Comparison of ENCODE assay signal across 8 cellular contexts in genomic region chr14:87049886-87050820, GRCh38.
DNase-seq lines count a peak whose midpoint lies in the region; ATAC-seq and TF ChIP-seq lines count a peak whose summit lies in the region.

No MANE protein-coding gene starts in this region.

- no peaks in the 10 kb centered on the region for H3K9me3 ChIP-seq in ovary

- H3K36me3 ChIP-seq in ovary = no peaks in the 10 kb centered on the region

- POLR2A ChIA-PET in WTC11 (lab: Charles Lee) = no interaction called here

- no peak overlapping the region for H3K27ac Mint-ChIP-seq in WTC11
- no peak overlapping the region for H3K27ac Mint-ChIP-seq in nephron

- ATAC-seq in WTC11 = peak; percentile 98
- ATAC-seq in GM18511 (IDR thresholded peaks at IDR 0.05; ENCODE audit: unreplicated experiment) = no peak

- intact Hi-C loops in ovary (cut with DNase I) = no loop called here

- no peak overlapping the region for H3K4me3 Mint-ChIP-seq in WTC11
- H3K4me3 Mint-ChIP-seq in nephron = no peak overlapping the region

- no peak overlapping the region for H3K4me3 ChIP-seq in LNCaP clone FGC (ENCODE audit: low read depth, low read length)
- H3K4me3 ChIP-seq in ovary = no peak overlapping the region

- DNase-seq in NCI-H2107 treated with DMSO at 0.1 percent for 48 hours (lab: John Stamatoyannopoulos, UW; ENCODE audit: unreplicated experiment) (peak; percentile 65), NCI-H2107 (lab: John Stamatoyannopoulos, UW) (no peak), LNCaP clone FGC (ENCODE audit: low read depth) (peak; percentile 21), WTC11 (ENCODE audit: low spot score) (peak; percentile 62), ovary (no peak), activated gamma-delta T cell (lab: John Stamatoyannopoulos, UW) (no peak)

- H3K4me1 Mint-ChIP-seq in WTC11 (peaks cover 15% of the 10 kb centered on the region), nephron (peaks cover 15% of the 10 kb centered on the region)

- TF ChIP-seq POLR2A in ovary (IDR thresholded peaks at IDR 0.05) = no peak

- 64 to 74% (median 74%) methylated on average over 2 of the region's 2 CpGs for WGBS in ovary, 3 donors

- no peaks in the 10 kb centered on the region for H3K27me3 ChIP-seq in ovary

- TF ChIP-seq EP300 in ovary (IDR thresholded peaks at IDR 0.05) = no peak

- peak; percentile 51 for TF ChIP-seq CTCF in LNCaP clone FGC (IDR thresholded peaks at IDR 0.05; ENCODE audit: control insufficient read depth, extremely low read depth, insufficient read depth)
- TF ChIP-seq CTCF in WTC11 (IDR thresholded peaks at IDR 0.05) = peak; percentile 70
- TF ChIP-seq CTCF in nephron (IDR thresholded peaks at IDR 0.05; ENCODE audit: unreplicated experiment in 3 of 3) = peak in 2 of 3 experiments; percentile 17 to 51
- TF ChIP-seq CTCF in ovary (IDR thresholded peaks at IDR 0.05) = no peak

- CTCF ChIA-PET in WTC11 (lab: Charles Lee) = interaction anchor here (0.6 to 3.1 kb wide), 12 partner anchors 8 to 338 kb away, joined by 3 to 15 read pairs (median 4); no protein-coding TSS in a partner anchor

- H3K27ac ChIP-seq in ovary = no peak overlapping the region

- no peaks in the 10 kb centered on the region for H3K9me3 Mint-ChIP-seq in WTC11
- no peaks in the 10 kb centered on the region for H3K9me3 Mint-ChIP-seq in nephron

- no peaks in the 10 kb centered on the region for H3K27me3 Mint-ChIP-seq in WTC11 (ENCODE audit: low read depth)
- peaks cover 4% of the 10 kb centered on the region for H3K27me3 Mint-ChIP-seq in nephron (ENCODE audit: low read depth)

- H3K36me3 Mint-ChIP-seq in WTC11 (no peaks in the 10 kb centered on the region), nephron (ENCODE audit: low read depth) (no peaks in the 10 kb centered on the region)

- no peaks in the 10 kb centered on the region for H3K4me1 ChIP-seq in ovary (ENCODE audit: insufficient read depth)

TF ChIP-seq in WTC11, 78 proteins besides CTCF, POLR2A, EP300 and RAD21:
- TF ChIP-seq TP53 (CRISPR knock-in tag; IDR thresholded peaks at IDR 0.05) (no peak), ZNF232 (CRISPR knock-in tag; IDR thresholded peaks at IDR 0.05) (no peak), JAZF1 (CRISPR knock-in tag; IDR thresholded peaks at IDR 0.05) (no peak), TEAD1 (CRISPR knock-in tag; IDR thresholded peaks at IDR 0.05) (no peak), ETV6 (CRISPR knock-in tag; IDR thresholded peaks at IDR 0.05) (no peak), ERG (CRISPR knock-in tag; IDR thresholded peaks at IDR 0.05) (no peak), ATF1 (CRISPR knock-in tag; IDR thresholded peaks at IDR 0.05) (no peak), JUN (CRISPR knock-in tag; IDR thresholded peaks at IDR 0.05) (no peak), CDX4 (CRISPR knock-in tag; IDR thresholded peaks at IDR 0.05; ENCODE audit: borderline replicate concordance) (no peak), ATF3 (CRISPR knock-in tag; conservative IDR thresholded peaks at IDR 0.05) (no peak), PREB (CRISPR knock-in tag; IDR thresholded peaks at IDR 0.05; ENCODE audit: borderline replicate concordance) (no peak), CREB1 (CRISPR knock-in tag; IDR thresholded peaks at IDR 0.05) (no peak)

Comparison
In these comparisons a context has a peak if more than half of its experiments do, and no peak if none do; other contexts are left out.
1. DNase-seq: peak in NCI-H2107 treated with DMSO at 0.1 percent for 48 hours (single experiment), LNCaP clone FGC (single experiment) and WTC11 (single experiment); none in NCI-H2107 (single experiment), ovary (0 of 5) and activated gamma-delta T cell (single experiment).
2. CTCF ChIP-seq: peak in LNCaP clone FGC (single experiment), WTC11 (single experiment) and nephron (2 of 3); none in ovary (0 of 3).